Comparison of ENCODE assay signal across 10 cellular contexts in the genomic region with DNA sequence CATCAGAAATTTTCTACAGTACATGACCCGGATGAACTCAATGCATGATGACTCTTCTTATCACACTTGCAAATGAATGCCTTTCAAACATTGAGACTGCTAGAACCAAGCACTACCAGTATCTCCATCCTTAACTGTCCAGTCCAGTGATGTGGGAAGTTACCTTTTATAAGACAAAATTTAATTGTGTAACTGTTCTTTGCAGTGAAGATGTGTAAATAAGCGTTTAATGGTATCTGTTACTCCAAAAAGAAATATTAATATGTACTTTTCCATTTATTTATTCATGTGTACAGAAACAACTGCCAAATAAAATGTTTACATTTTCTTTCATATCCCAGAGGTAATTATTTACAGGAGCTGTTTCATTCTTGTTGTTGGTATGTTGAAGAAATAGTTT. TPM values are rescaled to one million over a fixed set of nuclear protein-coding genes. Genes with fewer than 3 reads are reported as not detected.
"Had no signal": no experiment of that assay in that cellular context is flagged by ENCODE, and none has a peak within 500 bp of the region (broad histone marks: within the 10 kb centered on the region; RNA-seq: fewer than 3 reads in every experiment).

No MANE protein-coding gene starts in this region.

- H3K4me3 ChIP-seq: GM23338 had no signal

- ATAC-seq: GM23338, HepG2 had no signal

- FAIRE-seq: H1, H54, HepG2 had no signal

- H3K4me2 ChIP-seq: GM23338, KMS-11 had no signal

- DNase-seq: H9, HCEC 1CT, KBM-7 had no signal

- H3K27ac ChIP-seq: HL-60, KMS-11 had no signal

RNA-seq across cellular contexts. Expression of gene LGI1, which starts 40.1 kb away (rescaled TPM):
- total RNA-seq: H1, HepG2 had no signal
- polyA plus RNA-seq: HepG2, IgD-negative memory B cell had no signal
